1 cellular context compared by ENCODE assay signal in genomic region chr3:134485620-134486576, GRCh38.
TF ChIP-seq lines count a peak whose summit lies in the region.

TSS of gene ANAPC13 (minus strand) at chr3:134485985. CDS start at chr3:134482904, 3,081 bp downstream.
TSS of gene CEP63 (plus strand) at chr3:134486057. CDS start at chr3:134495321, 9,264 bp downstream.

TF ChIP-seq in K562, 482 proteins besides CTCF, POLR2A, EP300 and RAD21 (continued from another document and continues in another):
- TF ChIP-seq AFF4 (CRISPR knock-in tag; IDR thresholded peaks at IDR 0.05) (peak; percentile 32; the same call in 1 of the 2 replicates), VEZF1 (CRISPR knock-in tag; IDR thresholded peaks at IDR 0.05) (peak; percentile 76), MAFK (IDR thresholded peaks at IDR 0.05; ENCODE audit: low read length) (no peak), HNRNPK (IDR thresholded peaks at IDR 0.05; ENCODE audit: low read depth, low read length, poor library complexity, severe bottlenecking) (no peak), CTCFL (IDR thresholded peaks at IDR 0.05; ENCODE audit: borderline replicate concordance, insufficient read depth, low read depth, low read length, poor library complexity, severe bottlenecking) (no peak), U2AF2 (optimal IDR thresholded peaks at IDR 0.05; ENCODE audit: low read depth, low read length) (no peak), ZBED1 (IDR thresholded peaks at IDR 0.05) (no peak), ELK3 (CRISPR knock-in tag; IDR thresholded peaks at IDR 0.05) (no peak), EGR1 (conservative IDR thresholded peaks at IDR 0.05) (peak; percentile 95), ZNF444 (CRISPR knock-in tag; IDR thresholded peaks at IDR 0.05) (no peak), IRF9 (tag; IDR thresholded peaks at IDR 0.05) (no peak), ZNF280A (IDR thresholded peaks at IDR 0.05; ENCODE audit: low read depth, partially characterized antibody) (no peak), CREB3L1 (IDR thresholded peaks at IDR 0.05; ENCODE audit: borderline replicate concordance, low read depth) (peak; percentile 91), PHB2 (IDR thresholded peaks at IDR 0.05; ENCODE audit: low read depth) (no peak), SREBF1 (IDR thresholded peaks at IDR 0.05; ENCODE audit: borderline replicate concordance, low read depth, low read length) (no peak), RERE (CRISPR knock-in tag; IDR thresholded peaks at IDR 0.05; ENCODE audit: borderline replicate concordance) (no peak), TGIF2 (CRISPR knock-in tag; IDR thresholded peaks at IDR 0.05) (no peak), ZFP91 (CRISPR knock-in tag; IDR thresholded peaks at IDR 0.05) (no peak)
